8 cellular contexts compared by ENCODE assay signal in genomic region chr19:18292460-18292809, GRCh38. TPM values are rescaled to one million over a fixed set of nuclear protein-coding genes. Genes with fewer than 3 reads are reported as not detected.
DNase-seq lines count a peak whose midpoint lies in the region; ATAC-seq and TF ChIP-seq lines count a peak whose summit lies in the region.

No MANE protein-coding gene starts in this region.

- CTCF ChIA-PET in Calu3 (lab: Charles Lee) = interaction anchor here (0.5 to 1.8 kb wide), 3 partner anchors 13 to 95 kb away, joined by 4 to 6 read pairs (median 4); no protein-coding TSS in a partner anchor

- peak overlapping the region; percentile 20 to 95 for H2BK12ac ChIP-seq in mesenchymal stem cell (ENCODE audit: low read length in 2 of 2)

- H3K27me3 Mint-ChIP-seq in Calu3 (ENCODE audit: unreplicated experiment) = no peaks in the 10 kb centered on the region

- peaks cover 13% of the 10 kb centered on the region for H3K36me3 Mint-ChIP-seq in Calu3 (ENCODE audit: insufficient read depth, unreplicated experiment)

- H3K4me3 ChIP-seq in KMS-11 (IDR thresholded peaks at IDR 0.05; ENCODE audit: insufficient read depth, low read depth, low read length) (peak overlapping the region; percentile 10), mesenchymal stem cell (ENCODE audit: insufficient read depth in 1 of 2, low read depth in 1 of 2, low read length in 2 of 2) (peak overlapping the region; percentile 66 to 79)

- no peaks in the 10 kb centered on the region for H4K20me1 ChIP-seq in KMS-11 (ENCODE audit: insufficient read depth)

- peak overlapping the region; percentile 27 to 45 for H3K4ac ChIP-seq in mesenchymal stem cell (ENCODE audit: low read depth in 1 of 2, low read length in 2 of 2)

- H3K4me1 ChIP-seq in KMS-11 (ENCODE audit: low read depth, poor library complexity, severe bottlenecking) (peaks cover 30% of the 10 kb centered on the region), mesenchymal stem cell (ENCODE audit: control insufficient read depth, insufficient read depth, low read depth, low read length) (peaks cover 40% of the 10 kb centered on the region)

- H3K4me1 Mint-ChIP-seq in Calu3 (ENCODE audit: low read depth, unreplicated experiment) = peaks cover 18% of the 10 kb centered on the region

- no peak overlapping the region for H3K27ac Mint-ChIP-seq in Calu3 (ENCODE audit: unreplicated experiment)

- H3K27ac ChIP-seq in KMS-11 = peak overlapping the region; percentile 61
- peak overlapping the region; percentile 91 for H3K27ac ChIP-seq in mesenchymal stem cell (ENCODE audit: low read length, poor library complexity, severe bottlenecking)

- H3K9me3 ChIP-seq in mesenchymal stem cell (ENCODE audit: control insufficient read depth, low read length) = no peaks in the 10 kb centered on the region

- BruUV-seq in Calu3 (replicated peaks; lab: Mats Ljungman, UMichigan) = no TSS peak

- no peaks in the 10 kb centered on the region for H3K9me3 Mint-ChIP-seq in Calu3 (ENCODE audit: low read depth, unreplicated experiment)

- peak overlapping the region; percentile 96 for H2BK15ac ChIP-seq in mesenchymal stem cell (ENCODE audit: low read depth, poor library complexity, severe bottlenecking)

- 2% methylated on average over 16 of the region's 20 CpGs for WGBS in mesenchymal stem cell

- in situ Hi-C loops in T47D (cut with HindIII; ENCODE audit: low pct_unique_long_range_greater_than_20kb, low sequenced_read_pairs) = no loop called here

- H4K91ac ChIP-seq in mesenchymal stem cell (ENCODE audit: low read length) = peak overlapping the region; percentile 98

- peak overlapping the region; percentile 84 for H2AFZ ChIP-seq in KMS-11 (ENCODE audit: low read depth)
- no peak overlapping the region for H2AFZ ChIP-seq in mesenchymal stem cell (ENCODE audit: low read depth, low read length)

- H3K18ac ChIP-seq in mesenchymal stem cell (ENCODE audit: low read depth in 1 of 2, low read length in 2 of 2) = peak overlapping the region; percentile 81 to 98

- peak overlapping the region; percentile 72 for H3K9ac ChIP-seq in KMS-11
- peak overlapping the region; percentile 94 for H3K9ac ChIP-seq in mesenchymal stem cell (ENCODE audit: low read length)

- H3K79me2 ChIP-seq in KMS-11 (ENCODE audit: insufficient read depth, low read depth) = no peaks in the 10 kb centered on the region

- peak overlapping the region; percentile 72 for H3K4me3 Mint-ChIP-seq in Calu3 (ENCODE audit: low read depth, unreplicated experiment)

- H2AK5ac ChIP-seq in mesenchymal stem cell (ENCODE audit: low read length, severe bottlenecking) = peak overlapping the region; percentile 27

- H3K27me3 ChIP-seq in KMS-11 (ENCODE audit: insufficient read depth, low read depth) (no peaks in the 10 kb centered on the region), mesenchymal stem cell (ENCODE audit: control insufficient read depth in 1 of 2, insufficient read depth in 1 of 2, low read length in 2 of 2) (no peaks in the 10 kb centered on the region)

- no peak for DNase-seq in Calu3
- peak; percentile 33 to 64 for DNase-seq in T47D (ENCODE audit: low read depth in 1 of 2, low spot score in 1 of 2)
- DNase-seq in mesenchymal stem cell = no peak
- DNase-seq in ureter (ENCODE audit: low spot score) = peak; percentile 75
- no peak for DNase-seq in NCI-H146 (lab: John Stamatoyannopoulos, UW)
- DNase-seq in NCI-H1694 treated with DMSO at 0.1 percent for 48 hours (lab: John Stamatoyannopoulos, UW) = no peak

- no peak for ATAC-seq in GM18909 (IDR thresholded peaks at IDR 0.05; ENCODE audit: poor library complexity, unreplicated experiment)

- H2BK120ac ChIP-seq in mesenchymal stem cell (ENCODE audit: low read depth, low read length) = peak overlapping the region; percentile 94

- H3K36me3 ChIP-seq in KMS-11 (ENCODE audit: insufficient read depth) (no peaks in the 10 kb centered on the region), mesenchymal stem cell (ENCODE audit: control insufficient read depth in 1 of 2, insufficient read depth in 2 of 2, low read depth in 1 of 2, low read length in 2 of 2) (no peaks in the 10 kb centered on the region)

- H3K14ac ChIP-seq in mesenchymal stem cell (ENCODE audit: low read length in 2 of 2) = no peak overlapping the region

- H3K79me1 ChIP-seq in mesenchymal stem cell (replicated peaks; ENCODE audit: low read length, poor library complexity, severe bottlenecking) = no peaks in the 10 kb centered on the region

- peak overlapping the region; percentile 88 for H4K8ac ChIP-seq in mesenchymal stem cell (ENCODE audit: low read length)

- H3K4me2 ChIP-seq in KMS-11 (peak overlapping the region; percentile 94), mesenchymal stem cell (ENCODE audit: low read length, poor library complexity, severe bottlenecking) (peak overlapping the region; percentile 75)

- TF ChIP-seq CTCF in Calu3 (IDR thresholded peaks at IDR 0.05; ENCODE audit: unreplicated experiment) (no peak), KMS-11 (conservative IDR thresholded peaks at IDR 0.05; ENCODE audit: low read depth, low read length) (no peak)

- H2BK5ac ChIP-seq in mesenchymal stem cell (ENCODE audit: low read depth, low read length, poor library complexity, severe bottlenecking) = peak overlapping the region; percentile 79

- intact Hi-C loops in Calu3 (cut with micrococcal nuclease; ENCODE audit: unreplicated experiment) = no loop called here

- peak overlapping the region in 1 of 2 experiments; percentile 68 for H3K23ac ChIP-seq in mesenchymal stem cell (ENCODE audit: low read length in 2 of 2)

RNA-seq across cellular contexts. Expression of gene JUND, which starts 11.0 kb away (rescaled TPM):
- total RNA-seq in Calu3 (2022) (44.9 and 60.9 TPM in 2 replicates), ureter (94.9 TPM)
- polyA plus RNA-seq in mesenchymal stem cell (2013, experiment 1 of 2) = 173 TPM
- polyA plus RNA-seq in mesenchymal stem cell (2013, experiment 2 of 2) = 178 TPM

RNA-seq across cellular contexts. Expression of gene IQCN, which starts 18.2 kb away (rescaled TPM):
- 1.5 and 1.6 TPM in 2 replicates for total RNA-seq in Calu3 (2022)
- polyA plus RNA-seq in mesenchymal stem cell (2013, experiment 1 of 2) = 0.30 TPM
- 0.33 TPM for polyA plus RNA-seq in mesenchymal stem cell (2013, experiment 2 of 2)
- total RNA-seq in ureter = 5.9 TPM

RNA-seq across cellular contexts. Expression of gene LSM4, which starts 30.4 kb away (rescaled TPM):
- total RNA-seq in Calu3 (2022) (111 and 115 TPM in 2 replicates), ureter (99.8 TPM)
- polyA plus RNA-seq in mesenchymal stem cell (2013, experiment 1 of 2) = 97.6 TPM
- polyA plus RNA-seq in mesenchymal stem cell (2013, experiment 2 of 2) = 98.6 TPM

RNA-seq across cellular contexts. Expression of gene PGPEP1, which starts 48.0 kb away (rescaled TPM):
- total RNA-seq in Calu3 (2022) (27.9 and 42.0 TPM in 2 replicates), ureter (48.5 TPM)
- 69.3 TPM for polyA plus RNA-seq in mesenchymal stem cell (2013, experiment 1 of 2)
- polyA plus RNA-seq in mesenchymal stem cell (2013, experiment 2 of 2) = 64.4 TPM

Comparison
In these comparisons a context has a peak if more than half of its experiments do, and no peak if none do; other contexts are left out.
1. DNase-seq: peak in T47D (2 of 2) and ureter (single experiment); none in Calu3 (single experiment), mesenchymal stem cell (single experiment), NCI-H146 (single experiment) and NCI-H1694 treated with DMSO at 0.1 percent for 48 hours (single experiment).